In the genomic region with DNA sequence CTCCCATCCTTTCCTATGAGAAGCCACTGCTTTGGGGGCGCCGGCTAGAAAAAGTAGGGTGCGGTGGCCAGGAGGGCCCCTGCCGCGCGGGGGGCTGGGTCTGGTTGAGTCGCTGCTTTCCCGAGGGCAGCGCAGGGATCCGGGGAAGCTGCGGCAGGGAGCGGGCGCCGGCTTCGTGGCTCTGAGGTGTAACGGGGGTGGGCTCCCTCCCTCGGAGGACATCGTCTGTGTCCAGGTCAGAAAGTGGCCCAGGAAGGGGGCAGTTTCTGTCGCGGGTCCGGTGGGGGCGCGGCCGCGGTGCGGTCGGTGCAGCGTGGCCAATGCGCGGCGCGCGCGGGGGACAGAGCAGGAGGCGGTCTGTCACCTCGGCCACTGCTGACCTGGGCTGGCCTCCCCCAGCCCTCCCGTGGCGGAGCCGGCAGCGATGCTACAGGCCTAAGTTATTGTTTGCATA, we compare ENCODE assay signal across 1 cellular context.
TF ChIP-seq lines count a peak whose summit lies in the region.

No MANE protein-coding gene starts in this region.

TF ChIP-seq in GM23338, 12 proteins besides CTCF, POLR2A, EP300 and RAD21 (continued from another document):
- TF ChIP-seq, protein P1, sequence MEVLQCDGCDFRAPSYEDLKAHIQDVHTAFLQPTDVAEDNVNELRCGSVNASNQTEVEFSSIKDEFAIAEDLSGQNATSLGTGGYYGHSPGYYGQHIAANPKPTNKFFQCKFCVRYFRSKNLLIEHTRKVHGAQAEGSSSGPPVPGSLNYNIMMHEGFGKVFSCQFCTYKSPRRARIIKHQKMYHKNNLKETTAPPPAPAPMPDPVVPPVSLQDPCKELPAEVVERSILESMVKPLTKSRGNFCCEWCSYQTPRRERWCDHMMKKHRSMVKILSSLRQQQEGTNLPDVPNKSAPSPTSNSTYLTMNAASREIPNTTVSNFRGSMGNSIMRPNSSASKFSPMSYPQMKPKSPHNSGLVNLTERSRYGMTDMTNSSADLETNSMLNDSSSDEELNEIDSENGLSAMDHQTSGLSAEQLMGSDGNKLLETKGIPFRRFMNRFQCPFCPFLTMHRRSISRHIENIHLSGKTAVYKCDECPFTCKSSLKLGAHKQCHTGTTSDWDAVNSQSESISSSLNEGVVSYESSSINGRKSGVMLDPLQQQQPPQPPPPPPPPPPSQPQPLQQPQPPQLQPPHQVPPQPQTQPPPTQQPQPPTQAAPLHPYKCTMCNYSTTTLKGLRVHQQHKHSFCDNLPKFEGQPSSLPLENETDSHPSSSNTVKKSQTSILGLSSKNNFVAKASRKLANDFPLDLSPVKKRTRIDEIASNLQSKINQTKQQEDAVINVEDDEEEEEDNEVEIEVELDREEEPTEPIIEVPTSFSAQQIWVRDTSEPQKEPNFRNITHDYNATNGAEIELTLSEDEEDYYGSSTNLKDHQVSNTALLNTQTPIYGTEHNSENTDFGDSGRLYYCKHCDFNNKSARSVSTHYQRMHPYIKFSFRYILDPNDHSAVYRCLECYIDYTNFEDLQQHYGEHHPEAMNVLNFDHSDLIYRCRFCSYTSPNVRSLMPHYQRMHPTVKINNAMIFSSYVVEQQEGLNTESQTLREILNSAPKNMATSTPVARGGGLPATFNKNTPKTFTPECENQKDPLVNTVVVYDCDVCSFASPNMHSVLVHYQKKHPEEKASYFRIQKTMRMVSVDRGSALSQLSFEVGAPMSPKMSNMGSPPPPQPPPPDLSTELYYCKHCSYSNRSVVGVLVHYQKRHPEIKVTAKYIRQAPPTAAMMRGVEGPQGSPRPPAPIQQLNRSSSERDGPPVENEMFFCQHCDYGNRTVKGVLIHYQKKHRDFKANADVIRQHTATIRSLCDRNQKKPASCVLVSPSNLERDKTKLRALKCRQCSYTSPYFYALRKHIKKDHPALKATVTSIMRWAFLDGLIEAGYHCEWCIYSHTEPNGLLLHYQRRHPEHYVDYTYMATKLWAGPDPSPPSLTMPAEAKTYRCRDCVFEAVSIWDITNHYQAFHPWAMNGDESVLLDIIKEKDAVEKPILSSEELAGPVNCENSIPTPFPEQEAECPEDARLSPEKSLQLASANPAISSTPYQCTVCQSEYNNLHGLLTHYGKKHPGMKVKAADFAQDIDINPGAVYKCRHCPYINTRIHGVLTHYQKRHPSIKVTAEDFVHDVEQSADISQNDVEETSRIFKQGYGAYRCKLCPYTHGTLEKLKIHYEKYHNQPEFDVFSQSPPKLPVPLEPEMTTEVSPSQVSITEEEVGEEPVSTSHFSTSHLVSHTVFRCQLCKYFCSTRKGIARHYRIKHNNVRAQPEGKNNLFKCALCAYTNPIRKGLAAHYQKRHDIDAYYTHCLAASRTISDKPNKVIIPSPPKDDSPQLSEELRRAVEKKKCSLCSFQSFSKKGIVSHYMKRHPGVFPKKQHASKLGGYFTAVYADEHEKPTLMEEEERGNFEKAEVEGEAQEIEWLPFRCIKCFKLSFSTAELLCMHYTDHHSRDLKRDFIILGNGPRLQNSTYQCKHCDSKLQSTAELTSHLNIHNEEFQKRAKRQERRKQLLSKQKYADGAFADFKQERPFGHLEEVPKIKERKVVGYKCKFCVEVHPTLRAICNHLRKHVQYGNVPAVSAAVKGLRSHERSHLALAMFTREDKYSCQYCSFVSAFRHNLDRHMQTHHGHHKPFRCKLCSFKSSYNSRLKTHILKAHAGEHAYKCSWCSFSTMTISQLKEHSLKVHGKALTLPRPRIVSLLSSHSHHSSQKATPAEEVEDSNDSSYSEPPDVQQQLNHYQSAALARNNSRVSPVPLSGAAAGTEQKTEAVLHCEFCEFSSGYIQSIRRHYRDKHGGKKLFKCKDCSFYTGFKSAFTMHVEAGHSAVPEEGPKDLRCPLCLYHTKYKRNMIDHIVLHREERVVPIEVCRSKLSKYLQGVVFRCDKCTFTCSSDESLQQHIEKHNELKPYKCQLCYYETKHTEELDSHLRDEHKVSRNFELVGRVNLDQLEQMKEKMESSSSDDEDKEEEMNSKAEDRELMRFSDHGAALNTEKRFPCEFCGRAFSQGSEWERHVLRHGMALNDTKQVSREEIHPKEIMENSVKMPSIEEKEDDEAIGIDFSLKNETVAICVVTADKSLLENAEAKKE (CRISPR knock-in tag; IDR thresholded peaks at IDR 0.05): no peak
- TF ChIP-seq, protein P2, sequence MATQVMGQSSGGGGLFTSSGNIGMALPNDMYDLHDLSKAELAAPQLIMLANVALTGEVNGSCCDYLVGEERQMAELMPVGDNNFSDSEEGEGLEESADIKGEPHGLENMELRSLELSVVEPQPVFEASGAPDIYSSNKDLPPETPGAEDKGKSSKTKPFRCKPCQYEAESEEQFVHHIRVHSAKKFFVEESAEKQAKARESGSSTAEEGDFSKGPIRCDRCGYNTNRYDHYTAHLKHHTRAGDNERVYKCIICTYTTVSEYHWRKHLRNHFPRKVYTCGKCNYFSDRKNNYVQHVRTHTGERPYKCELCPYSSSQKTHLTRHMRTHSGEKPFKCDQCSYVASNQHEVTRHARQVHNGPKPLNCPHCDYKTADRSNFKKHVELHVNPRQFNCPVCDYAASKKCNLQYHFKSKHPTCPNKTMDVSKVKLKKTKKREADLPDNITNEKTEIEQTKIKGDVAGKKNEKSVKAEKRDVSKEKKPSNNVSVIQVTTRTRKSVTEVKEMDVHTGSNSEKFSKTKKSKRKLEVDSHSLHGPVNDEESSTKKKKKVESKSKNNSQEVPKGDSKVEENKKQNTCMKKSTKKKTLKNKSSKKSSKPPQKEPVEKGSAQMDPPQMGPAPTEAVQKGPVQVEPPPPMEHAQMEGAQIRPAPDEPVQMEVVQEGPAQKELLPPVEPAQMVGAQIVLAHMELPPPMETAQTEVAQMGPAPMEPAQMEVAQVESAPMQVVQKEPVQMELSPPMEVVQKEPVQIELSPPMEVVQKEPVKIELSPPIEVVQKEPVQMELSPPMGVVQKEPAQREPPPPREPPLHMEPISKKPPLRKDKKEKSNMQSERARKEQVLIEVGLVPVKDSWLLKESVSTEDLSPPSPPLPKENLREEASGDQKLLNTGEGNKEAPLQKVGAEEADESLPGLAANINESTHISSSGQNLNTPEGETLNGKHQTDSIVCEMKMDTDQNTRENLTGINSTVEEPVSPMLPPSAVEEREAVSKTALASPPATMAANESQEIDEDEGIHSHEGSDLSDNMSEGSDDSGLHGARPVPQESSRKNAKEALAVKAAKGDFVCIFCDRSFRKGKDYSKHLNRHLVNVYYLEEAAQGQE (IDR thresholded peaks at IDR 0.05; ENCODE audit: unreplicated experiment): no peak
- TF ChIP-seq NANOG (IDR thresholded peaks at IDR 0.05; ENCODE audit: borderline replicate concordance) (no peak), EZH2phosphoT487 (IDR thresholded peaks at IDR 0.05; ENCODE audit: unreplicated experiment) (no peak), ZNF331 (CRISPR knock-in tag; IDR thresholded peaks at IDR 0.05; ENCODE audit: low read depth) (no peak), CREB1 (CRISPR knock-in tag; IDR thresholded peaks at IDR 0.05; ENCODE audit: low read depth) (no peak)
